18 cellular contexts compared by ENCODE assay signal in genomic region chr22:45506961-45507360, GRCh38. TPM values are rescaled to one million over a fixed set of nuclear protein-coding genes. Genes with fewer than 3 reads are reported as not detected.
A peak's percentile ranks its signal among the peaks of the same experiment; 100 is the strongest.
DNase-seq lines count a peak whose midpoint lies in the region; ATAC-seq and TF ChIP-seq lines count a peak whose summit lies in the region.
"Had no signal": no experiment of that assay in that cellular context is flagged by ENCODE, and none has a peak within 500 bp of the region (broad histone marks: within the 10 kb centered on the region; RNA-seq: fewer than 3 reads in every experiment).

No MANE protein-coding gene starts in this region.

- no peaks in the 10 kb centered on the region for H4K20me1 ChIP-seq in osteoblast (ENCODE audit: insufficient read depth, low read length)

- TF ChIP-seq CTCF in AG04450 (IDR thresholded peaks at IDR 0.05; ENCODE audit: low read depth, low read length) (no peak), foreskin fibroblast (IDR thresholded peaks at IDR 0.05; ENCODE audit: low read depth, low read length) (no peak), osteoblast (IDR thresholded peaks at IDR 0.05; ENCODE audit: extremely low read depth, low read depth, low read length) (no peak)

- H3K36me3 ChIP-seq in osteoblast (ENCODE audit: insufficient read depth, low read length) = no peaks in the 10 kb centered on the region

- POLR2A ChIA-PET in AG04450 (lab: Yijun Ruan, JAX) (interaction anchor here (0.7 kb wide), 1 partner anchor 10 kb away, joined by 3 read pairs; no protein-coding TSS in a partner anchor), T-cell (lab: Charles Lee) (no interaction called here)

- H3K27me3 Mint-ChIP-seq in T-cell = peaks cover 19 to 40% of the 10 kb centered on the region in 2 donors

- CTCF ChIA-PET in AG04450 (lab: Charles Lee) = interaction anchor here (1.7 kb wide), 1 partner anchor 65 kb away, joined by 8 read pairs; no protein-coding TSS in a partner anchor
- CTCF ChIA-PET in T-cell (lab: Charles Lee) = no interaction called here

- no peaks in the 10 kb centered on the region for H3K9me3 Mint-ChIP-seq in T-cell
- H3K9me3 Mint-ChIP-seq: activated naive CD4-positive, alpha-beta T cell treated with anti-CD3 and anti-CD28 coated beads for 36 hours; activated T-cell treated with anti-CD3 and anti-CD28 coated beads, Interleukin-2, amount 50 U/mL, for 4 hours; CD4-positive, alpha-beta memory T cell; stimulated activated naive CD8-positive, alpha-beta T cell treated with anti-CD3 and anti-CD28 coated beads, Interleukin-15, Interleukin-2, amounts not matched to agents 100 ng/mL and 50 ng/mL, for 24 hours had no signal

- DNase-seq in AG04450 (ENCODE audit: low read depth, low spot score) (no peak), foreskin fibroblast (peak in 1 of 2 donors; percentile 53), osteoblast (ENCODE audit: insufficient read length, low spot score, missing footprints) (peak; percentile 46), left lobe of liver (ENCODE audit: low spot score) (no peak), T-cell (no peak)
- DNase-seq: activated naive CD4-positive, alpha-beta T cell treated with anti-CD3 and anti-CD28 coated beads for 36 hours; activated T-cell treated with anti-CD3 and anti-CD28 coated beads, Interleukin-2, amount 50 U/mL, for 4 hours; CD4-positive, alpha-beta memory T cell; DND-41; foreskin melanocyte; Karpas-422; NCI-H1092; NCI-H2029 had no signal

- H3K4me3 ChIP-seq in AG04450 (ENCODE audit: low read depth, low read length) (peak overlapping the region; percentile 17; the same call in 1 of the 2 replicates), foreskin fibroblast (ENCODE audit: low read depth in 1 of 2, low read length in 2 of 2) (peak overlapping the region; percentile 86 to 99), osteoblast (ENCODE audit: insufficient read depth, low read length) (no peak overlapping the region)

- peaks cover 0 to 2% (median 2%) of the 10 kb centered on the region in 3 donors for H3K4me1 Mint-ChIP-seq in T-cell
- H3K4me1 Mint-ChIP-seq: CD4-positive, alpha-beta memory T cell had no signal

- ATAC-seq in left lobe of liver (no peak), T-cell (replicated peaks in 1 of 4) (no peak), GM19395 (IDR thresholded peaks at IDR 0.05; ENCODE audit: unreplicated experiment) (no peak), GM21528 (IDR thresholded peaks at IDR 0.05; ENCODE audit: low FRiP score, unreplicated experiment) (no peak)
- ATAC-seq: activated CD4-positive, CD25-positive, alpha-beta regulatory T cell treated with anti-CD3 and anti-CD28 coated beads, Interleukin-2, amount 50 U/mL, for 24 hours; activated T-cell treated with anti-CD3 and anti-CD28 coated beads, Interleukin-2, amount 50 U/mL, for 4 hours had no signal

- H3K79me2 ChIP-seq in osteoblast (ENCODE audit: insufficient read depth, low read length) = peaks cover 31% of the 10 kb centered on the region

- no peak overlapping the region for H3K27ac ChIP-seq in AG04450 (ENCODE audit: low read depth, low read length)
- no peak overlapping the region for H3K27ac ChIP-seq in osteoblast (ENCODE audit: low read depth, low read length)

- no peak overlapping the region for H3K27ac Mint-ChIP-seq in T-cell
- H3K27ac Mint-ChIP-seq: activated naive CD4-positive, alpha-beta T cell treated with anti-CD3 and anti-CD28 coated beads for 36 hours; CD4-positive, alpha-beta memory T cell; stimulated activated naive CD8-positive, alpha-beta T cell treated with anti-CD3 and anti-CD28 coated beads, Interleukin-15, Interleukin-2, amounts not matched to agents 100 ng/mL and 50 ng/mL, for 24 hours had no signal

- no peaks in the 10 kb centered on the region for H3K27me3 ChIP-seq in AG04450 (ENCODE audit: control insufficient read depth, insufficient read depth, low read length)
- no peaks in the 10 kb centered on the region for H3K27me3 ChIP-seq in osteoblast (ENCODE audit: insufficient read depth, low read length)

- peaks cover 11% of the 10 kb centered on the region for H3K4me1 ChIP-seq in osteoblast (ENCODE audit: insufficient read depth, low read length)

- H3K9me3 ChIP-seq in AG04450 (ENCODE audit: control insufficient read depth, insufficient read depth, low read length) = no peaks in the 10 kb centered on the region; the same call in 1 of the 2 replicates
- H3K9me3 ChIP-seq in osteoblast (ENCODE audit: low read depth, low read length) = no peaks in the 10 kb centered on the region

- no peak overlapping the region for H2AFZ ChIP-seq in osteoblast (ENCODE audit: low read length)

- no peaks in the 10 kb centered on the region for H3K36me3 Mint-ChIP-seq in T-cell
- H3K36me3 Mint-ChIP-seq: CD4-positive, alpha-beta memory T cell had no signal

- H3K4me3 Mint-ChIP-seq in T-cell = no peak overlapping the region
- H3K4me3 Mint-ChIP-seq: activated naive CD4-positive, alpha-beta T cell treated with anti-CD3 and anti-CD28 coated beads for 36 hours; activated T-cell treated with anti-CD3 and anti-CD28 coated beads, Interleukin-2, amount 50 U/mL, for 4 hours; CD4-positive, alpha-beta memory T cell; stimulated activated naive CD8-positive, alpha-beta T cell treated with anti-CD3 and anti-CD28 coated beads, Interleukin-15, Interleukin-2, amounts not matched to agents 100 ng/mL and 50 ng/mL, for 24 hours had no signal

- H3K4me2 ChIP-seq in osteoblast (ENCODE audit: insufficient read depth, low read length) = no peak overlapping the region

TF ChIP-seq in PFSK-1, 5 proteins besides CTCF, POLR2A, EP300 and RAD21:
- TF ChIP-seq POLR2AphosphoS5 (IDR thresholded peaks at IDR 0.05; ENCODE audit: low read depth, low read length) (no peak), SIN3A (IDR thresholded peaks at IDR 0.05; ENCODE audit: borderline replicate concordance, insufficient read depth, low read length) (no peak), TAF1 (IDR thresholded peaks at IDR 0.05; ENCODE audit: borderline replicate concordance, insufficient read depth, low read length) (no peak), FOXP2 (optimal IDR thresholded peaks at IDR 0.05; ENCODE audit: borderline replicate concordance, extremely low read depth, extremely low read length, insufficient read depth) (peak; percentile 33), REST (IDR thresholded peaks at IDR 0.05; ENCODE audit: insufficient read depth in 1 of 2, low read depth in 2 of 2, low read length in 2 of 2) (no peak)

RNA-seq across cellular contexts. Expression of gene FBLN1, which starts 4.3 kb away (rescaled TPM):
- 241 and 314 TPM in 2 replicates for polyA plus RNA-seq in AG04450 (2011; rRNA removed)
- polyA minus RNA-seq in AG04450 (2011; rRNA and poly(A)+ RNA removed) = 112 and 137 TPM in 2 replicates
- polyA plus RNA-seq in PFSK-1 (2012; ENCODE audit: insufficient read length, low read depth) = 366 TPM
- total RNA-seq in osteoblast (88.3 and 122 TPM in 2 replicates), left lobe of liver (3.8 TPM), T-cell (1 to 10 TPM in 2 of 5 donors, under 1 TPM in 1, not detected in 2; 0.96 to 1.5 (median 1.0) TPM)
- total RNA-seq: activated naive CD4-positive, alpha-beta T cell treated with anti-CD3 and anti-CD28 coated beads for 36 hours; CD4-positive, alpha-beta memory T cell had no signal
- polyA plus RNA-seq: CD4-positive, alpha-beta memory T cell had no signal

Comparison
In these comparisons a context has a peak if more than half of its experiments do, and no peak if none do; other contexts are left out.
1. RNA of gene FBLN1, which starts 4.3 kb away (total RNA-seq): 88.3 to 122 TPM in osteoblast; 3.8 TPM in left lobe of liver (single experiment) and 0.96 to 1.5 TPM in T-cell; every median in the first group is over 10 times any median in the second.